ENCODE assay signal across 24 cellular contexts in the genomic region with DNA sequence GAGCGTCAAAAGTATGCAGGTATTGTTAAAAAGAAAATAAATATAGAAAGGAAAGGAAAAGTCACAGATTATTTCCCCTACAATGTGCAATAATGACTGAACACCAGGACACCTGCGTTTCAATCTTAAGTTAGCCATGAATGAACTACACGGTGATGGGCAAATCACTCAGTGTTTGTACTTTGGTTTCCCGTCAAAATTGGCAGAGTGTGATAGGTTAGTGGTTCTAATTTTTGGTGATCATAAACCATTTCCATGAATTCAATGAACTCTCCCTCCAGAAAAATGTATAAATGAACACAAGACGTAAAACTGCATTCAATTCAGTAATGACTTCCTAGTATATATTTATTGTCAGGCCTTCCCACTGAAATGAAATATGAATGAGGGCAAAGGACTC.
"Had no signal": no experiment of that assay in that cellular context is flagged by ENCODE, and none has a peak within 500 bp of the region (broad histone marks: within the 10 kb centered on the region; RNA-seq: fewer than 3 reads in every experiment).

No MANE protein-coding gene starts in this region.

- H3K27me3 ChIP-seq: body of pancreas, cardiac muscle cell, gastrocnemius medialis, left lung, neutrophil, pancreas, upper lobe of left lung had no signal

- H3K27ac Mint-ChIP-seq: activated CD4-positive, alpha-beta memory T cell treated with anti-CD3 and anti-CD28 coated beads, Interleukin-2, amount 10 ng/mL, durations not matched to agents 7 days and 5 days; activated naive CD4-positive, alpha-beta T cell treated with anti-CD3 and anti-CD28 coated beads, Interleukin-2, amount 10 ng/mL, durations not matched to agents 7 days and 5 days; activated T-cell treated with anti-CD3 and anti-CD28 coated beads, Interleukin-2, amount 50 U/mL, for 72 hours; natural killer cell treated with Interleukin-12 subunit alpha and Interleukin-12 subunit beta and Interleukin-15 and Interleukin-18, amount 100 ng/mL, for 72 hours had no signal

- H3K4me3 Mint-ChIP-seq: activated CD4-positive, alpha-beta memory T cell treated with anti-CD3 and anti-CD28 coated beads, Interleukin-2, amount 10 ng/mL, durations not matched to agents 7 days and 5 days; activated naive CD4-positive, alpha-beta T cell treated with anti-CD3 and anti-CD28 coated beads, Interleukin-2, amount 10 ng/mL, durations not matched to agents 7 days and 5 days; activated T-cell treated with anti-CD3 and anti-CD28 coated beads, Interleukin-2, amount 50 U/mL, for 72 hours; mesothelial cell of epicardium; natural killer cell treated with Interleukin-12 subunit alpha and Interleukin-12 subunit beta and Interleukin-15 and Interleukin-18, amount 100 ng/mL, for 72 hours had no signal

- H3K9me3 ChIP-seq: body of pancreas, gastrocnemius medialis, left lung, neutrophil, pancreas, thoracic aorta, upper lobe of left lung had no signal

- H3K36me3 ChIP-seq: cardiac muscle cell, gastrocnemius medialis, left lung, neutrophil, pancreas, thoracic aorta, upper lobe of left lung had no signal

- ATAC-seq: activated T-cell treated with anti-CD3 and anti-CD28 coated beads, Interleukin-2, amount 50 U/mL, for 72 hours; body of pancreas; gastrocnemius medialis; left lung; natural killer cell treated with Interleukin-12 subunit alpha and Interleukin-12 subunit beta and Interleukin-15 and Interleukin-18, amount 100 ng/mL, for 72 hours; sciatic nerve had no signal

- DNase-seq: activated CD4-positive, alpha-beta memory T cell treated with anti-CD3 and anti-CD28 coated beads, Interleukin-2, amount 10 ng/mL, durations not matched to agents 7 days and 5 days; activated CD4-positive, alpha-beta T cell treated with anti-CD3 and anti-CD28 coated beads for 48 hours; activated effector memory CD4-positive, alpha-beta T cell treated with anti-CD3 and anti-CD28 coated beads, Interleukin-2, amount 50 U/mL, for 16 hours; activated naive CD4-positive, alpha-beta T cell treated with anti-CD3 and anti-CD28 coated beads, Interleukin-2, amount 10 ng/mL, durations not matched to agents 7 days and 5 days; activated T-cell treated with anti-CD3 and anti-CD28 coated beads, Interleukin-2, amount 50 U/mL, for 72 hours; anterior cingulate cortex; body of pancreas; effector CD4-positive, alpha-beta T cell; gastrocnemius medialis; hippocampal formation; kidney glomerular epithelial cell; left lung; pancreas; small intestine; stimulated activated CD4-positive, alpha-beta T cell treated with anti-CD3 and anti-CD28 coated beads, Interleukin-2, amount 100 ng/mL, for 48 hours; stimulated activated CD8-positive, alpha-beta memory T cell treated with anti-CD3 and anti-CD28 coated beads, Interleukin-4, amount 100 ng/mL, for 48 hours; stimulated activated naive CD4-positive, alpha-beta T cell; upper lobe of left lung had no signal

- H3K4me3 ChIP-seq: body of pancreas, cardiac muscle cell, gastrocnemius medialis, left lung, pancreas, thoracic aorta, upper lobe of left lung had no signal

- FAIRE-seq: pancreas, small intestine had no signal

- H3K27ac ChIP-seq: body of pancreas, cardiac muscle cell, neutrophil, pancreas had no signal

- H3K27me3 Mint-ChIP-seq: activated CD4-positive, alpha-beta memory T cell treated with anti-CD3 and anti-CD28 coated beads, Interleukin-2, amount 10 ng/mL, durations not matched to agents 7 days and 5 days; activated naive CD4-positive, alpha-beta T cell treated with anti-CD3 and anti-CD28 coated beads, Interleukin-2, amount 10 ng/mL, durations not matched to agents 7 days and 5 days; natural killer cell treated with Interleukin-12 subunit alpha and Interleukin-12 subunit beta and Interleukin-15 and Interleukin-18, amount 100 ng/mL, for 72 hours had no signal
